9 cellular contexts compared by ENCODE assay signal in genomic region chr4:169268951-169269781, GRCh38. TPM values are rescaled to one million over a fixed set of nuclear protein-coding genes. Genes with fewer than 3 reads are reported as not detected.
DNase-seq lines count a peak whose midpoint lies in the region; ATAC-seq, FAIRE-seq and TF ChIP-seq lines count a peak whose summit lies in the region.
"Had no signal": no experiment of that assay in that cellular context is flagged by ENCODE, and none has a peak within 500 bp of the region (broad histone marks: within the 10 kb centered on the region; RNA-seq: fewer than 3 reads in every experiment).

No MANE protein-coding gene starts in this region.

- FAIRE-seq in endothelial cell of umbilical vein (lab: Jason Lieb, UNC): peak; percentile 73
- FAIRE-seq: TTC549 had no signal

- peak overlapping the region; percentile 97 for H3K4me3 Mint-ChIP-seq in neural progenitor cell

- H3F3A ChIP-seq in PC-3 (ENCODE audit: low read length, unreplicated experiment) (no peaks in the 10 kb centered on the region), neural progenitor cell (ENCODE audit: low read depth) (peaks cover 15% of the 10 kb centered on the region)

- H3K9ac ChIP-seq in PC-3 (ENCODE audit: low read length) (peak overlapping the region; percentile 84), endothelial cell of umbilical vein (replicated peaks; ENCODE audit: extremely low read depth, insufficient read depth, low read length) (peak overlapping the region; percentile 85), neural progenitor cell (peak overlapping the region; percentile 84)

- no peak for TF ChIP-seq POLR2A in endothelial cell of umbilical vein (IDR thresholded peaks at IDR 0.05; ENCODE audit: low read depth, low read length)

- intact Hi-C loops in PC-3 (cut with micrococcal nuclease) (loop anchor here (1.0 to 5.0 kb wide), 4 partner anchors 18 to 257 kb away; partner anchors contain the start of gene CBR4), endothelial cell of umbilical vein (cut with micrococcal nuclease) (loop anchor here (1.0 kb wide), 2 partner anchors 12 to 40 kb away; no protein-coding TSS in a partner anchor)

- H4K20me1 ChIP-seq in PC-3 (ENCODE audit: low read length) (peaks cover 23% of the 10 kb centered on the region), endothelial cell of umbilical vein (replicated peaks; ENCODE audit: control insufficient read depth, extremely low read depth, insufficient read depth, low read length) (peaks cover 2% of the 10 kb centered on the region), neural progenitor cell (ENCODE audit: low read depth) (peaks cover 31% of the 10 kb centered on the region)

- TF ChIP-seq CTCF in PC-3 (conservative IDR thresholded peaks at IDR 0.05; ENCODE audit: low read depth, low read length) (no peak), endothelial cell of umbilical vein (IDR thresholded peaks at IDR 0.05; ENCODE audit: extremely low read depth in 1 of 2, insufficient read depth in 1 of 2, low read depth in 1 of 2, low read length in 2 of 2) (no peak), neural progenitor cell (IDR thresholded peaks at IDR 0.05) (no peak)

- ATAC-seq in PC-3 (peak; percentile 14), HG03159 (IDR thresholded peaks at IDR 0.05; ENCODE audit: unreplicated experiment) (no peak)

- H3K4me2 ChIP-seq in PC-3 (ENCODE audit: low read length): peak overlapping the region; percentile 95
- peak overlapping the region; percentile 100 for H3K4me2 ChIP-seq in endothelial cell of umbilical vein (ENCODE audit: insufficient read depth, low read length)
- peak overlapping the region; percentile 96 for H3K4me2 ChIP-seq in neural progenitor cell

- peak overlapping the region; percentile 10 for H3K27ac Mint-ChIP-seq in neural progenitor cell

- H3K9me3 Mint-ChIP-seq in neural progenitor cell: no peaks in the 10 kb centered on the region

- peak overlapping the region; percentile 72 for H3K27ac ChIP-seq in PC-3 (ENCODE audit: low read length)
- H3K27ac ChIP-seq in endothelial cell of umbilical vein (ENCODE audit: insufficient read depth, low read depth, low read length): peak overlapping the region; percentile 91
- no peak overlapping the region for H3K27ac ChIP-seq in neural progenitor cell

- H3K9me3 ChIP-seq in PC-3 (ENCODE audit: low read length): no peaks in the 10 kb centered on the region
- no peaks in the 10 kb centered on the region for H3K9me3 ChIP-seq in endothelial cell of umbilical vein (replicated peaks; ENCODE audit: control insufficient read depth, insufficient read depth, low read length)
- H3K9me3 ChIP-seq in neural progenitor cell (ENCODE audit: low read depth): no peaks in the 10 kb centered on the region

- H2AFZ ChIP-seq in PC-3 (ENCODE audit: low read length): no peak overlapping the region
- H2AFZ ChIP-seq in endothelial cell of umbilical vein (ENCODE audit: low read depth, low read length): peak overlapping the region; percentile 26
- H2AFZ ChIP-seq in neural progenitor cell (replicated peaks): no peak overlapping the region

- H3K79me2 ChIP-seq in PC-3 (ENCODE audit: low read length) (peaks cover 74% of the 10 kb centered on the region), endothelial cell of umbilical vein (ENCODE audit: control insufficient read depth, insufficient read depth, low read length) (peaks cover 65% of the 10 kb centered on the region), neural progenitor cell (ENCODE audit: low read depth) (peaks cover 64% of the 10 kb centered on the region)

- H3K36me3 Mint-ChIP-seq in neural progenitor cell: peaks cover 18% of the 10 kb centered on the region

- H3K9me1 ChIP-seq in endothelial cell of umbilical vein (replicated peaks; ENCODE audit: control insufficient read depth, extremely low read depth, insufficient read depth, low read length): no peaks in the 10 kb centered on the region

- peaks cover 2% of the 10 kb centered on the region for H3K27me3 Mint-ChIP-seq in neural progenitor cell (ENCODE audit: insufficient read depth, low read depth)

- H3K27me3 ChIP-seq in PC-3 (ENCODE audit: low read length) (no peaks in the 10 kb centered on the region), endothelial cell of umbilical vein (ENCODE audit: control insufficient read depth in 2 of 2, insufficient read depth in 2 of 2, low read length in 2 of 2) (no peaks in the 10 kb centered on the region), neural progenitor cell (peaks cover 12% of the 10 kb centered on the region)

- H3K9me2 ChIP-seq in PC-3 (replicated peaks; ENCODE audit: low read length): no peaks in the 10 kb centered on the region

- peak overlapping the region; percentile 87 for H3K4me3 ChIP-seq in PC-3 (ENCODE audit: low read length)
- H3K4me3 ChIP-seq in endothelial cell of umbilical vein (replicated peaks in 1 of 3; ENCODE audit: insufficient read depth in 1 of 3, low read depth in 1 of 3, low read length in 3 of 3): peak overlapping the region; percentile 63 to 99 (median 99)
- H3K4me3 ChIP-seq in neural progenitor cell: peak overlapping the region; percentile 82

- BruUV-seq in PC-3 (replicated peaks; lab: Mats Ljungman, UMichigan) (TSS peak; percentile 46), endothelial cell of umbilical vein (replicated peaks; lab: Mats Ljungman, UMichigan) (TSS peak; percentile 24)

- dilution Hi-C loops in endothelial cell of umbilical vein (cut with MboI; ENCODE audit: extremely low pct_ligation_motif_present, low sequenced_read_pairs): no loop called here

- CTCF ChIA-PET in PC-3 (lab: Charles Lee) (interaction anchor here (0.9 kb wide), 1 partner anchor 95 kb away, joined by 3 read pairs; no protein-coding TSS in a partner anchor), endothelial cell of umbilical vein (lab: Charles Lee) (interaction anchor here (0.9 to 3.4 kb wide), 17 partner anchors 8 to 259 kb away, joined by 3 to 31 read pairs (median 5); partner anchors contain the start of gene CBR4)

- peaks cover 11% of the 10 kb centered on the region for H3K36me3 ChIP-seq in PC-3 (ENCODE audit: low read depth, low read length)
- H3K36me3 ChIP-seq in endothelial cell of umbilical vein (ENCODE audit: control insufficient read depth in 2 of 2, extremely low read depth in 1 of 2, insufficient read depth in 2 of 2, low read length in 2 of 2): peaks cover 3 to 6% of the 10 kb centered on the region in 2 experiments
- peaks cover 5% of the 10 kb centered on the region for H3K36me3 ChIP-seq in neural progenitor cell

- POLR2A ChIA-PET in PC-3 (lab: Charles Lee; ENCODE audit: unreplicated experiment): interaction anchor here (0.6 kb wide), 1 partner anchor 18 kb away, joined by 6 read pairs; no protein-coding TSS in a partner anchor
- POLR2A ChIA-PET in endothelial cell of umbilical vein (lab: Charles Lee): interaction anchor here (1.2 to 2.6 kb wide), 6 partner anchors 13 to 188 kb away, joined by 3 to 9 read pairs (median 3); no protein-coding TSS in a partner anchor

- H3K4me1 ChIP-seq in PC-3 (ENCODE audit: insufficient read depth, low read length) (peaks cover 34% of the 10 kb centered on the region), endothelial cell of umbilical vein (ENCODE audit: control insufficient read depth, extremely low read depth, insufficient read depth, low read length) (peaks cover 45% of the 10 kb centered on the region), neural progenitor cell (peaks cover 34% of the 10 kb centered on the region)

- peaks cover 36% of the 10 kb centered on the region for H3K4me1 Mint-ChIP-seq in neural progenitor cell

- DNase-seq in GM04503 (ENCODE audit: low read depth) (peak; percentile 76), PC-3 (peak; percentile 74), endothelial cell of umbilical vein (ENCODE audit: low read depth, low spot score) (peak; percentile 61), neural progenitor cell (ENCODE audit: low spot score) (peak; percentile 26), HUDEP-2 (lab: John Stamatoyannopoulos, UW; ENCODE audit: unreplicated experiment in 76 of 76) (no peak)
- DNase-seq in activated effector memory CD4-positive, alpha-beta T cell treated with anti-CD3 and anti-CD28 coated beads, Interleukin-2, amount 50 U/mL, for 16 hours: no peak
- no peak for DNase-seq in effector CD8-positive, alpha-beta T cell (lab: John Stamatoyannopoulos, UW)

TF ChIP-seq in endothelial cell of umbilical vein, 7 proteins besides CTCF, POLR2A, EP300 and RAD21:
- no peak for TF ChIP-seq MYC (IDR thresholded peaks at IDR 0.05; ENCODE audit: low read depth, low read length)
- no peak for TF ChIP-seq POLR2AphosphoS5 (IDR thresholded peaks at IDR 0.05; ENCODE audit: insufficient read depth, low read depth, low read length)
- peak; percentile 68 for TF ChIP-seq FOS (IDR thresholded peaks at IDR 0.05; ENCODE audit: borderline replicate concordance, insufficient read depth, low read length)
- peak; percentile 36 for TF ChIP-seq GATA2 (IDR thresholded peaks at IDR 0.05; ENCODE audit: insufficient read depth, insufficient read length, low read depth, low read length)
TF ChIP-seq in endothelial cell of umbilical vein: peak in this region for 2.

RNA-seq across cellular contexts. Expression of gene SH3RF1, which starts 1.6 kb away (rescaled TPM):
- total RNA-seq in PC-3 (2014; rRNA removed): 20.2 and 21.0 TPM in 2 replicates
- 24.3 and 24.9 TPM in 2 replicates for total RNA-seq in endothelial cell of umbilical vein
- 16.2 and 16.7 TPM in 2 replicates for polyA plus RNA-seq in endothelial cell of umbilical vein
- 11.5 and 13.4 TPM in 2 replicates for polyA plus RNA-seq in endothelial cell of umbilical vein (2011; cell fraction: cytosol; rRNA removed)
- 21.1 and 23.1 TPM in 2 replicates for polyA plus RNA-seq in endothelial cell of umbilical vein (2011; cell fraction: nucleus; rRNA removed)
- polyA plus RNA-seq in endothelial cell of umbilical vein (2012): 12.8 and 15.2 TPM in 2 replicates
- polyA minus RNA-seq in endothelial cell of umbilical vein: 59.1 and 61.5 TPM in 2 replicates
- polyA minus RNA-seq in endothelial cell of umbilical vein (2011; cell fraction: cytosol; rRNA and poly(A)+ RNA removed): 24.1 TPM
- 80.9 and 111 TPM in 2 replicates for polyA minus RNA-seq in endothelial cell of umbilical vein (2011; cell fraction: nucleus; rRNA and poly(A)+ RNA removed)
- total RNA-seq in neural progenitor cell (ENCODE audit: low replicate concordance): 14.1 and 17.1 TPM in 2 replicates

Comparison
In these comparisons a context has a peak if more than half of its experiments do, and no peak if none do; other contexts are left out.
1. DNase-seq: peak in GM04503 (single experiment), PC-3 (single experiment), endothelial cell of umbilical vein (single experiment) and neural progenitor cell (single experiment); none in HUDEP-2 (0 of 76), activated effector memory CD4-positive, alpha-beta T cell treated with anti-CD3 and anti-CD28 coated beads, Interleukin-2, amount 50 U/mL, for 16 hours (single experiment) and effector CD8-positive, alpha-beta T cell (single experiment).
2. Peak in every context shown above with its lines, with median percentiles within 50 percentile points of each other: H3K4me2 ChIP-seq, H3K4me3 ChIP-seq and H3K9ac ChIP-seq.